ENCODE assay signal across 9 cellular contexts in the genomic region with DNA sequence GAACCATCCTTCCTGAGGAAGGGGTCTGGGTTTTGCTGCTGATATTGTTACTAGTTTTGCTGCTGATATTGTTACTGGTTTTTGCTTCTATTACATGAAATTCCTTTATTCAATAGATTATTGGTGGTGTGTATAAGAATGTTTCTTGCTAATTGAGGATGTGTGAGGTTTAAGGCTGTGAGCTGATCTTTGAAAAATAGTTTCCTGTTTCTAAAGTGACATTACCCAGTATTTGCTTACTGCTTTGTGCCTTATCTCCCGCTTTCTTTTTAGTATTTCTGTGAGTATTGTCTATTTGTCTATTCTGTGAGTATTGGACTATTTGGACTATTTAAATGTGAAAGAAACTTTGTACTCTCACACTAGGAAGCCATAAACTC. TPM values are rescaled to one million over a fixed set of nuclear protein-coding genes. Genes with fewer than 3 reads are reported as not detected.
A peak's percentile ranks its signal among the peaks of the same experiment; 100 is the strongest.
DNase-seq lines count a peak whose midpoint lies in the region; ATAC-seq and TF ChIP-seq lines count a peak whose summit lies in the region.
"Had no signal": no experiment of that assay in that cellular context is flagged by ENCODE, and none has a peak within 500 bp of the region (broad histone marks: within the 10 kb centered on the region; RNA-seq: fewer than 3 reads in every experiment).

No MANE protein-coding gene starts in this region.

- no peaks in the 10 kb centered on the region for H3K27me3 ChIP-seq in thoracic aorta (replicated peaks; ENCODE audit: insufficient read depth)

- TF ChIP-seq CTCF in astrocyte of the spinal cord (IDR thresholded peaks at IDR 0.05; ENCODE audit: low read depth, low read length) (no peak), thoracic aorta (IDR thresholded peaks at IDR 0.05) (no peak)

- no peak for DNase-seq in activated CD4-positive, alpha-beta T cell treated with anti-CD3 and anti-CD28 coated beads, Interleukin-2, amount 10 ng/mL, durations not matched to agents 24 days and 14 days
- no peak for DNase-seq in activated CD4-positive, alpha-beta T cell treated with anti-CD3 and anti-CD28 coated beads, Interleukin-2, amount 50 U/mL, for 4 hours
- DNase-seq in astrocyte of the spinal cord (ENCODE audit: low read depth, low spot score) (no peak), thoracic aorta (ENCODE audit: low spot score) (no peak), DMS79 (lab: John Stamatoyannopoulos, UW) (no peak), kidney glomerular epithelial cell (lab: John Stamatoyannopoulos, UW) (no peak)
- DNase-seq in activated effector memory CD4-positive, alpha-beta T cell treated with Interleukin-2 at 50 U/mL for 16 hours, result no peak
- DNase-seq: dermis blood vessel endothelial cell had no signal

- peak overlapping the region; percentile 96 for H3K27ac Mint-ChIP-seq in activated CD4-positive, alpha-beta T cell treated with anti-CD3 and anti-CD28 coated beads, Interleukin-2, amount 10 ng/mL, durations not matched to agents 24 days and 14 days

- H3K36me3 ChIP-seq in mesodermal cell (ENCODE audit: control insufficient read depth, insufficient read depth, low read length) (peaks cover 2% of the 10 kb centered on the region), thoracic aorta (no peaks in the 10 kb centered on the region)

- H3K4me3 ChIP-seq in astrocyte of the spinal cord (ENCODE audit: low read depth, low read length) (peak overlapping the region; percentile 33), mesodermal cell (ENCODE audit: extremely low read depth, insufficient read depth, low read length, poor library complexity, severe bottlenecking) (no peak overlapping the region), thoracic aorta (peak overlapping the region; percentile 73)

- peaks cover 83% of the 10 kb centered on the region for H3K4me1 Mint-ChIP-seq in activated CD4-positive, alpha-beta T cell treated with anti-CD3 and anti-CD28 coated beads, Interleukin-2, amount 10 ng/mL, durations not matched to agents 24 days and 14 days

- peaks cover 14% of the 10 kb centered on the region for H3K4me1 ChIP-seq in mesodermal cell (ENCODE audit: control insufficient read depth, insufficient read depth, low read length, poor library complexity, severe bottlenecking)
- H3K4me1 ChIP-seq in thoracic aorta (ENCODE audit: control insufficient read depth in 1 of 2, low read depth in 2 of 2), result peaks cover 9 to 28% of the 10 kb centered on the region in 2 donors

- intact Hi-C loops in activated CD4-positive, alpha-beta T cell treated with anti-CD3 and anti-CD28 coated beads, Interleukin-2, amount 10 ng/mL, durations not matched to agents 24 days and 14 days (cut with micrococcal nuclease), result loop anchor here (1.0 to 10.0 kb wide), 3 partner anchors 8 to 1014 kb away; partner anchors contain the start of gene MTMR6

- no peak for ATAC-seq in thoracic aorta (ENCODE audit: insufficient number of reproducible peaks, low FRiP score, low read depth)

- peaks cover 2% of the 10 kb centered on the region for H3K27me3 Mint-ChIP-seq in activated CD4-positive, alpha-beta T cell treated with anti-CD3 and anti-CD28 coated beads, Interleukin-2, amount 10 ng/mL, durations not matched to agents 24 days and 14 days

- H3K27ac ChIP-seq in mesodermal cell (ENCODE audit: low read depth, low read length, severe bottlenecking) (peak overlapping the region; percentile 74), thoracic aorta (peak overlapping the region; percentile 79 to 84)

- in situ Hi-C loops in astrocyte of the spinal cord (cut with HindIII; ENCODE audit: low sequenced_read_pairs), result no loop called here

- peaks cover 22% of the 10 kb centered on the region for H3K36me3 Mint-ChIP-seq in activated CD4-positive, alpha-beta T cell treated with anti-CD3 and anti-CD28 coated beads, Interleukin-2, amount 10 ng/mL, durations not matched to agents 24 days and 14 days (ENCODE audit: low read depth)

- WGBS in mesodermal cell (ENCODE audit: insufficient coverage in 2 of 2), 2 experiments, result no CpG with 5 or more reads among the region's 1 CpG

- H3K4me3 Mint-ChIP-seq in activated CD4-positive, alpha-beta T cell treated with anti-CD3 and anti-CD28 coated beads, Interleukin-2, amount 10 ng/mL, durations not matched to agents 24 days and 14 days, result peak overlapping the region; percentile 91

- H3K9me3 ChIP-seq in mesodermal cell (ENCODE audit: control insufficient read depth, low read length), result no peaks in the 10 kb centered on the region
- no peaks in the 10 kb centered on the region for H3K9me3 ChIP-seq in thoracic aorta

- H3K9me3 Mint-ChIP-seq in activated CD4-positive, alpha-beta T cell treated with anti-CD3 and anti-CD28 coated beads, Interleukin-2, amount 10 ng/mL, durations not matched to agents 24 days and 14 days, result no peaks in the 10 kb centered on the region

RNA-seq across cellular contexts. Expression of gene C1QTNF9, which starts 38.2 kb away (rescaled TPM):
- 0.09 TPM in 1 of 2 replicates, not detected in the other for total RNA-seq in activated CD4-positive, alpha-beta T cell treated with anti-CD3 and anti-CD28 coated beads, Interleukin-2, amount 10 ng/mL, durations not matched to agents 24 days and 14 days
- polyA plus RNA-seq in mesodermal cell (2013, experiment 1 of 2), result not detected
- polyA plus RNA-seq in mesodermal cell (2013, experiment 2 of 2), result not detected
- under 1 TPM in 1 of 2 donors, not detected in 1; 0.41 TPM for total RNA-seq in thoracic aorta
- total RNA-seq: dermis blood vessel endothelial cell had no signal
